Comparison of ENCODE assay signal across 8 cellular contexts in genomic region chr1:156154317-156154749, GRCh38. TPM values are rescaled to one million over a fixed set of nuclear protein-coding genes. Genes with fewer than 3 reads are reported as not detected.
A peak's percentile ranks its signal among the peaks of the same experiment; 100 is the strongest.
DNase-seq lines count a peak whose midpoint lies in the region; ATAC-seq and TF ChIP-seq lines count a peak whose summit lies in the region.

No MANE protein-coding gene starts in this region.

- peak; percentile 32 for ATAC-seq in GM21360 (IDR thresholded peaks at IDR 0.05; ENCODE audit: unreplicated experiment)
- ATAC-seq in thoracic aorta (ENCODE audit: insufficient number of reproducible peaks, low FRiP score, low read depth), result no peak

- H3K27ac ChIP-seq in thoracic aorta (no peak overlapping the region), ascending aorta (no peak overlapping the region)

- intact Hi-C loops in ascending aorta (cut with DNase I), result no loop called here

- TF ChIP-seq CTCF in NB4 (IDR thresholded peaks at IDR 0.05; ENCODE audit: low read depth, low read length), result no peak
- TF ChIP-seq CTCF in thoracic aorta (IDR thresholded peaks at IDR 0.05), result no peak
- no peak for TF ChIP-seq CTCF in ascending aorta (IDR thresholded peaks at IDR 0.05)

- TF ChIP-seq POLR2A in GM10847 (IDR thresholded peaks at IDR 0.05; ENCODE audit: extremely low read depth, insufficient read length) (peak; percentile 67), NB4 (IDR thresholded peaks at IDR 0.05; ENCODE audit: extremely low read depth, insufficient read length) (peak; percentile 29)

- peak overlapping the region; percentile 46 for H3K4me3 ChIP-seq in NB4 (ENCODE audit: low read depth, low read length)
- peak overlapping the region; percentile 35 for H3K4me3 ChIP-seq in thoracic aorta
- H3K4me3 ChIP-seq in ascending aorta, result no peak overlapping the region

- H3K36me3 ChIP-seq in thoracic aorta (no peaks in the 10 kb centered on the region), ascending aorta (no peaks in the 10 kb centered on the region)

- H3K9me3 ChIP-seq in thoracic aorta (no peaks in the 10 kb centered on the region), ascending aorta (no peaks in the 10 kb centered on the region)

- DNase-seq in NB4 (ENCODE audit: low read depth) (peak; percentile 92), germinal center (ENCODE audit: low spot score) (peak; percentile 96), thoracic aorta (ENCODE audit: low spot score) (no peak), kidney tubule cell (ENCODE audit: low spot score) (no peak), ascending aorta (ENCODE audit: low spot score in 2 of 2) (no peak), superior temporal gyrus (ENCODE audit: extremely low spot score) (no peak)

- H3K4me1 ChIP-seq in thoracic aorta (ENCODE audit: control insufficient read depth in 1 of 2, low read depth in 2 of 2), result peaks cover 6 to 7% of the 10 kb centered on the region in 2 donors
- peaks cover 0 to 3% of the 10 kb centered on the region in 2 donors for H3K4me1 ChIP-seq in ascending aorta

- H3K27me3 ChIP-seq in thoracic aorta (replicated peaks; ENCODE audit: insufficient read depth), result no peaks in the 10 kb centered on the region
- no peaks in the 10 kb centered on the region for H3K27me3 ChIP-seq in ascending aorta

RNA-seq across cellular contexts. Expression of gene SEMA4A, which starts 0.9 kb away (rescaled TPM):
- total RNA-seq in thoracic aorta (10 to 100 TPM; 12.7 to 15.8 TPM), ascending aorta (0.64 TPM)

RNA-seq across cellular contexts. Expression of gene SLC25A44, which starts 39.6 kb away (rescaled TPM):
- 10 to 100 TPM; 10.7 to 23.7 TPM for total RNA-seq in thoracic aorta
- total RNA-seq in ascending aorta, result 13.5 TPM

RNA-seq across cellular contexts. Expression of gene LMNA, which starts 39.8 kb away (rescaled TPM):
- total RNA-seq in thoracic aorta (100 to 1,000 TPM; 740 to 804 TPM), ascending aorta (783 TPM)

RNA-seq across cellular contexts. Expression of gene PMF1, which starts 58.5 kb away (rescaled TPM):
- total RNA-seq in thoracic aorta (10 to 100 TPM; 26.4 to 33.2 TPM), ascending aorta (61.4 TPM)

Comparison
In these comparisons a context has a peak if more than half of its experiments do, and no peak if none do; other contexts are left out.
1. DNase-seq: peak in NB4 (single experiment) and germinal center (single experiment); none in thoracic aorta (single experiment), kidney tubule cell (single experiment), ascending aorta (0 of 2) and superior temporal gyrus (single experiment).
2. H3K4me3 ChIP-seq: peak in NB4 (single experiment) and thoracic aorta (single experiment); none in ascending aorta (0 of 2).